Comparison of ENCODE assay signal across 1 cellular context in the genomic region with DNA sequence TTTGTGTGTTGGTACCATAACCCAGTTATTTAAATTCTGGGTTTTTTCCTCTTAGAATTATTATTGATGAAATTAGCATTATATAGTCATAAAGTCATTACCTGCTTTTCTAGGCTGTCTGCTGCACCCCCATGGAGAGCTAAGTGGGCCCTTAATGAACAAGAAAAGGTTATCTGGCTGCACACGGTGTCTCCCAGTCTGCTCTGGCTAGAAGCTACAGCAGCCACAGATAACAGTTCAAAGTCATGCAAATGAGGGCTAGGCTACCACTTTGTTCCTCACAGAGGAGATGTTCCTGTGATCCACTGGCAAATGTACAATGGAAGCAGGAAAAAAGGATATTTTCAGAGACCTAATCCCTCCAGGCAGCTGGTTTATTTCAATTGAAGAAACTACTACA.
TF ChIP-seq lines count a peak whose summit lies in the region.

No MANE protein-coding gene starts in this region.

TF ChIP-seq in K562, 482 proteins besides CTCF, POLR2A, EP300 and RAD21 (continued from another document and continues in another):
- TF ChIP-seq MYC (IDR thresholded peaks at IDR 0.05; ENCODE audit: low read depth, low read length) (no peak), MYC (CRISPR knock-in tag; IDR thresholded peaks at IDR 0.05; ENCODE audit: borderline replicate concordance, low read depth) (no peak), MAZ (CRISPR knock-in tag; conservative IDR thresholded peaks at IDR 0.05 in 1 of 2, IDR thresholded peaks at IDR 0.05 in 1 of 2) (peak in 1 of 2 experiments; percentile 46; a peak in 1 of 4 replicates), TCF7 (IDR thresholded peaks at IDR 0.05; ENCODE audit: borderline replicate concordance) (peak; percentile 100), ZNF311 (CRISPR knock-in tag; IDR thresholded peaks at IDR 0.05) (no peak), DACH1 (IDR thresholded peaks at IDR 0.05; ENCODE audit: partially characterized antibody) (peak; percentile 69), HLTF (IDR thresholded peaks at IDR 0.05) (no peak), IFI16 (CRISPR knock-in tag; IDR thresholded peaks at IDR 0.05) (no peak), SMARCA5 (IDR thresholded peaks at IDR 0.05) (no peak), CBFA2T3 (IDR thresholded peaks at IDR 0.05) (peak; percentile 92), RBM17 (IDR thresholded peaks at IDR 0.05; ENCODE audit: borderline replicate concordance, low read depth, low read length) (no peak), FUS (optimal IDR thresholded peaks at IDR 0.05; ENCODE audit: low read depth, low read length) (no peak), TAF1 (IDR thresholded peaks at IDR 0.05; ENCODE audit: control insufficient read depth, extremely low read depth, insufficient read depth, low read length, severe bottlenecking) (no peak), NR2F6 (CRISPR knock-in tag; IDR thresholded peaks at IDR 0.05) (no peak), CBFB (CRISPR knock-in tag; IDR thresholded peaks at IDR 0.05) (no peak), TCF3 (CRISPR knock-in tag; IDR thresholded peaks at IDR 0.05) (peak; percentile 89), MYNN (IDR thresholded peaks at IDR 0.05) (no peak), MYNN (CRISPR knock-in tag; IDR thresholded peaks at IDR 0.05) (no peak), MTA3 (IDR thresholded peaks at IDR 0.05; ENCODE audit: borderline replicate concordance) (0 out of 2 replicates have a peak, but pooled peaks have one; percentile 26), LEF1 (IDR thresholded peaks at IDR 0.05) (peak; percentile 99), GATA2 (CRISPR knock-in tag; IDR thresholded peaks at IDR 0.05) (peak; percentile 87), ARID1B (IDR thresholded peaks at IDR 0.05) (peak; percentile 89), U2AF2 (optimal IDR thresholded peaks at IDR 0.05; ENCODE audit: low read depth, low read length) (no peak), KAT7 (CRISPR knock-in tag; IDR thresholded peaks at IDR 0.05; ENCODE audit: borderline replicate concordance) (no peak), MTA2 (IDR thresholded peaks at IDR 0.05; ENCODE audit: low read depth) (peak; percentile 65), NR2C1 (IDR thresholded peaks at IDR 0.05) (no peak), NR2C1 (tag; IDR thresholded peaks at IDR 0.05) (no peak), CBFA2T2 (conservative IDR thresholded peaks at IDR 0.05) (peak; percentile 79), TCF7L2 (IDR thresholded peaks at IDR 0.05; ENCODE audit: low read depth, low read length) (peak; percentile 75), ELF1 (tag; IDR thresholded peaks at IDR 0.05) (no peak), SIN3B (IDR thresholded peaks at IDR 0.05; ENCODE audit: low read depth) (no peak), YY1 (IDR thresholded peaks at IDR 0.05; ENCODE audit: borderline replicate concordance in 1 of 3, control insufficient read depth in 1 of 3, extremely low read depth in 1 of 3, insufficient read depth in 3 of 3, insufficient read length in 1 of 3, insufficient replicate concordance in 2 of 3, low read depth in 1 of 3, low read length in 2 of 3) (peak in 1 of 3 experiments; percentile 18), ZNF764 (CRISPR knock-in tag; IDR thresholded peaks at IDR 0.05; ENCODE audit: low read depth) (no peak), NFIC (IDR thresholded peaks at IDR 0.05) (peak; percentile 41; the same call in 1 of the 2 replicates), TSC22D4 (tag; IDR thresholded peaks at IDR 0.05) (no peak), JUNB (CRISPR knock-in tag; conservative IDR thresholded peaks at IDR 0.05) (no peak), ZBTB1 (CRISPR knock-in tag; IDR thresholded peaks at IDR 0.05; ENCODE audit: borderline replicate concordance, low read depth) (no peak), MAFG (tag; conservative IDR thresholded peaks at IDR 0.05) (no peak), CTBP1 (IDR thresholded peaks at IDR 0.05; ENCODE audit: borderline replicate concordance) (peak; percentile 34; the same call in 1 of the 2 replicates), HDAC3 (IDR thresholded peaks at IDR 0.05; ENCODE audit: borderline replicate concordance, partially characterized antibody) (peak; percentile 44), ATF1 (CRISPR knock-in tag; IDR thresholded peaks at IDR 0.05) (no peak), ATF1 (tag; IDR thresholded peaks at IDR 0.05) (0 out of 2 replicates have a peak, but pooled peaks have one; percentile 12)
- TF ChIP-seq, protein P1, sequence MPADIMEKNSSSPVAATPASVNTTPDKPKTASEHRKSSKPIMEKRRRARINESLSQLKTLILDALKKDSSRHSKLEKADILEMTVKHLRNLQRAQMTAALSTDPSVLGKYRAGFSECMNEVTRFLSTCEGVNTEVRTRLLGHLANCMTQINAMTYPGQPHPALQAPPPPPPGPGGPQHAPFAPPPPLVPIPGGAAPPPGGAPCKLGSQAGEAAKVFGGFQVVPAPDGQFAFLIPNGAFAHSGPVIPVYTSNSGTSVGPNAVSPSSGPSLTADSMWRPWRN (IDR thresholded peaks at IDR 0.05; ENCODE audit: low read depth): no peak
- TF ChIP-seq, protein P2, sequence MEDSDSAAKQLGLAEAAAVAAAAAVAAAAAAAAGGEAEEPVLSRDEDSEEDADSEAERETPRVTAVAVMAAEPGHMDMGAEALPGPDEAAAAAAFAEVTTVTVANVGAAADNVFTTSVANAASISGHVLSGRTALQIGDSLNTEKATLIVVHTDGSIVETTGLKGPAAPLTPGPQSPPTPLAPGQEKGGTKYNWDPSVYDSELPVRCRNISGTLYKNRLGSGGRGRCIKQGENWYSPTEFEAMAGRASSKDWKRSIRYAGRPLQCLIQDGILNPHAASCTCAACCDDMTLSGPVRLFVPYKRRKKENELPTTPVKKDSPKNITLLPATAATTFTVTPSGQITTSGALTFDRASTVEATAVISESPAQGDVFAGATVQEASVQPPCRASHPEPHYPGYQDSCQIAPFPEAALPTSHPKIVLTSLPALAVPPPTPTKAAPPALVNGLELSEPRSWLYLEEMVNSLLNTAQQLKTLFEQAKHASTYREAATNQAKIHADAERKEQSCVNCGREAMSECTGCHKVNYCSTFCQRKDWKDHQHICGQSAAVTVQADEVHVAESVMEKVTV (CRISPR knock-in tag; IDR thresholded peaks at IDR 0.05): no peak
- TF ChIP-seq, protein P3, sequence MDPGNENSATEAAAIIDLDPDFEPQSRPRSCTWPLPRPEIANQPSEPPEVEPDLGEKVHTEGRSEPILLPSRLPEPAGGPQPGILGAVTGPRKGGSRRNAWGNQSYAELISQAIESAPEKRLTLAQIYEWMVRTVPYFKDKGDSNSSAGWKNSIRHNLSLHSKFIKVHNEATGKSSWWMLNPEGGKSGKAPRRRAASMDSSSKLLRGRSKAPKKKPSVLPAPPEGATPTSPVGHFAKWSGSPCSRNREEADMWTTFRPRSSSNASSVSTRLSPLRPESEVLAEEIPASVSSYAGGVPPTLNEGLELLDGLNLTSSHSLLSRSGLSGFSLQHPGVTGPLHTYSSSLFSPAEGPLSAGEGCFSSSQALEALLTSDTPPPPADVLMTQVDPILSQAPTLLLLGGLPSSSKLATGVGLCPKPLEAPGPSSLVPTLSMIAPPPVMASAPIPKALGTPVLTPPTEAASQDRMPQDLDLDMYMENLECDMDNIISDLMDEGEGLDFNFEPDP (CRISPR knock-in tag; IDR thresholded peaks at IDR 0.05): no peak
- TF ChIP-seq, protein P4, sequence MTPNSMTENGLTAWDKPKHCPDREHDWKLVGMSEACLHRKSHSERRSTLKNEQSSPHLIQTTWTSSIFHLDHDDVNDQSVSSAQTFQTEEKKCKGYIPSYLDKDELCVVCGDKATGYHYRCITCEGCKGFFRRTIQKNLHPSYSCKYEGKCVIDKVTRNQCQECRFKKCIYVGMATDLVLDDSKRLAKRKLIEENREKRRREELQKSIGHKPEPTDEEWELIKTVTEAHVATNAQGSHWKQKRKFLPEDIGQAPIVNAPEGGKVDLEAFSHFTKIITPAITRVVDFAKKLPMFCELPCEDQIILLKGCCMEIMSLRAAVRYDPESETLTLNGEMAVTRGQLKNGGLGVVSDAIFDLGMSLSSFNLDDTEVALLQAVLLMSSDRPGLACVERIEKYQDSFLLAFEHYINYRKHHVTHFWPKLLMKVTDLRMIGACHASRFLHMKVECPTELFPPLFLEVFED (CRISPR knock-in tag; conservative IDR thresholded peaks at IDR 0.05): no peak
- TF ChIP-seq, protein P5, sequence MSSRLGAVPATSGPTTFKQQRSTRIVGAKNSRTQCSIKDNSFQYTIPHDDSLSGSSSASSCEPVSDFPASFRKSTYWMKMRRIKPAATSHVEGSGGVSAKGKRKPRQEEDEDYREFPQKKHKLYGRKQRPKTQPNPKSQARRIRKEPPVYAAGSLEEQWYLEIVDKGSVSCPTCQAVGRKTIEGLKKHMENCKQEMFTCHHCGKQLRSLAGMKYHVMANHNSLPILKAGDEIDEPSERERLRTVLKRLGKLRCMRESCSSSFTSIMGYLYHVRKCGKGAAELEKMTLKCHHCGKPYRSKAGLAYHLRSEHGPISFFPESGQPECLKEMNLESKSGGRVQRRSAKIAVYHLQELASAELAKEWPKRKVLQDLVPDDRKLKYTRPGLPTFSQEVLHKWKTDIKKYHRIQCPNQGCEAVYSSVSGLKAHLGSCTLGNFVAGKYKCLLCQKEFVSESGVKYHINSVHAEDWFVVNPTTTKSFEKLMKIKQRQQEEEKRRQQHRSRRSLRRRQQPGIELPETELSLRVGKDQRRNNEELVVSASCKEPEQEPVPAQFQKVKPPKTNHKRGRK (tag; IDR thresholded peaks at IDR 0.05): no peak
- TF ChIP-seq, protein P6, sequence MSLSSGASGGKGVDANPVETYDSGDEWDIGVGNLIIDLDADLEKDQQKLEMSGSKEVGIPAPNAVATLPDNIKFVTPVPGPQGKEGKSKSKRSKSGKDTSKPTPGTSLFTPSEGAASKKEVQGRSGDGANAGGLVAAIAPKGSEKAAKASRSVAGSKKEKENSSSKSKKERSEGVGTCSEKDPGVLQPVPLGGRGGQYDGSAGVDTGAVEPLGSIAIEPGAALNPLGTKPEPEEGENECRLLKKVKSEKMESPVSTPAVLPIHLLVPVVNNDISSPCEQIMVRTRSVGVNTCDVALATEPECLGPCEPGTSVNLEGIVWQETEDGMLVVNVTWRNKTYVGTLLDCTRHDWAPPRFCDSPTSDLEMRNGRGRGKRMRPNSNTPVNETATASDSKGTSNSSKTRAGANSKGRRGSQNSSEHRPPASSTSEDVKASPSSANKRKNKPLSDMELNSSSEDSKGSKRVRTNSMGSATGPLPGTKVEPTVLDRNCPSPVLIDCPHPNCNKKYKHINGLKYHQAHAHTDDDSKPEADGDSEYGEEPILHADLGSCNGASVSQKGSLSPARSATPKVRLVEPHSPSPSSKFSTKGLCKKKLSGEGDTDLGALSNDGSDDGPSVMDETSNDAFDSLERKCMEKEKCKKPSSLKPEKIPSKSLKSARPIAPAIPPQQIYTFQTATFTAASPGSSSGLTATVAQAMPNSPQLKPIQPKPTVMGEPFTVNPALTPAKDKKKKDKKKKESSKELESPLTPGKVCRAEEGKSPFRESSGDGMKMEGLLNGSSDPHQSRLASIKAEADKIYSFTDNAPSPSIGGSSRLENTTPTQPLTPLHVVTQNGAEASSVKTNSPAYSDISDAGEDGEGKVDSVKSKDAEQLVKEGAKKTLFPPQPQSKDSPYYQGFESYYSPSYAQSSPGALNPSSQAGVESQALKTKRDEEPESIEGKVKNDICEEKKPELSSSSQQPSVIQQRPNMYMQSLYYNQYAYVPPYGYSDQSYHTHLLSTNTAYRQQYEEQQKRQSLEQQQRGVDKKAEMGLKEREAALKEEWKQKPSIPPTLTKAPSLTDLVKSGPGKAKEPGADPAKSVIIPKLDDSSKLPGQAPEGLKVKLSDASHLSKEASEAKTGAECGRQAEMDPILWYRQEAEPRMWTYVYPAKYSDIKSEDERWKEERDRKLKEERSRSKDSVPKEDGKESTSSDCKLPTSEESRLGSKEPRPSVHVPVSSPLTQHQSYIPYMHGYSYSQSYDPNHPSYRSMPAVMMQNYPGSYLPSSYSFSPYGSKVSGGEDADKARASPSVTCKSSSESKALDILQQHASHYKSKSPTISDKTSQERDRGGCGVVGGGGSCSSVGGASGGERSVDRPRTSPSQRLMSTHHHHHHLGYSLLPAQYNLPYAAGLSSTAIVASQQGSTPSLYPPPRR (CRISPR knock-in tag; IDR thresholded peaks at IDR 0.05; ENCODE audit: borderline replicate concordance): no peak
- TF ChIP-seq, protein P7, sequence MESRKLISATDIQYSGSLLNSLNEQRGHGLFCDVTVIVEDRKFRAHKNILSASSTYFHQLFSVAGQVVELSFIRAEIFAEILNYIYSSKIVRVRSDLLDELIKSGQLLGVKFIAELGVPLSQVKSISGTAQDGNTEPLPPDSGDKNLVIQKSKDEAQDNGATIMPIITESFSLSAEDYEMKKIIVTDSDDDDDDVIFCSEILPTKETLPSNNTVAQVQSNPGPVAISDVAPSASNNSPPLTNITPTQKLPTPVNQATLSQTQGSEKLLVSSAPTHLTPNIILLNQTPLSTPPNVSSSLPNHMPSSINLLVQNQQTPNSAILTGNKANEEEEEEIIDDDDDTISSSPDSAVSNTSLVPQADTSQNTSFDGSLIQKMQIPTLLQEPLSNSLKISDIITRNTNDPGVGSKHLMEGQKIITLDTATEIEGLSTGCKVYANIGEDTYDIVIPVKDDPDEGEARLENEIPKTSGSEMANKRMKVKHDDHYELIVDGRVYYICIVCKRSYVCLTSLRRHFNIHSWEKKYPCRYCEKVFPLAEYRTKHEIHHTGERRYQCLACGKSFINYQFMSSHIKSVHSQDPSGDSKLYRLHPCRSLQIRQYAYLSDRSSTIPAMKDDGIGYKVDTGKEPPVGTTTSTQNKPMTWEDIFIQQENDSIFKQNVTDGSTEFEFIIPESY (CRISPR knock-in tag; IDR thresholded peaks at IDR 0.05): no peak
- TF ChIP-seq, protein P8, sequence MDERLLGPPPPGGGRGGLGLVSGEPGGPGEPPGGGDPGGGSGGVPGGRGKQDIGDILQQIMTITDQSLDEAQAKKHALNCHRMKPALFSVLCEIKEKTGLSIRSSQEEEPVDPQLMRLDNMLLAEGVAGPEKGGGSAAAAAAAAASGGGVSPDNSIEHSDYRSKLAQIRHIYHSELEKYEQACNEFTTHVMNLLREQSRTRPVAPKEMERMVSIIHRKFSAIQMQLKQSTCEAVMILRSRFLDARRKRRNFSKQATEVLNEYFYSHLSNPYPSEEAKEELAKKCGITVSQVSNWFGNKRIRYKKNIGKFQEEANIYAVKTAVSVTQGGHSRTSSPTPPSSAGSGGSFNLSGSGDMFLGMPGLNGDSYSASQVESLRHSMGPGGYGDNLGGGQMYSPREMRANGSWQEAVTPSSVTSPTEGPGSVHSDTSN (CRISPR knock-in tag; IDR thresholded peaks at IDR 0.05; ENCODE audit: low read depth): no peak
- TF ChIP-seq, protein P8 (tag; conservative IDR thresholded peaks at IDR 0.05; ENCODE audit: low read depth): no peak
- TF ChIP-seq, protein P9, sequence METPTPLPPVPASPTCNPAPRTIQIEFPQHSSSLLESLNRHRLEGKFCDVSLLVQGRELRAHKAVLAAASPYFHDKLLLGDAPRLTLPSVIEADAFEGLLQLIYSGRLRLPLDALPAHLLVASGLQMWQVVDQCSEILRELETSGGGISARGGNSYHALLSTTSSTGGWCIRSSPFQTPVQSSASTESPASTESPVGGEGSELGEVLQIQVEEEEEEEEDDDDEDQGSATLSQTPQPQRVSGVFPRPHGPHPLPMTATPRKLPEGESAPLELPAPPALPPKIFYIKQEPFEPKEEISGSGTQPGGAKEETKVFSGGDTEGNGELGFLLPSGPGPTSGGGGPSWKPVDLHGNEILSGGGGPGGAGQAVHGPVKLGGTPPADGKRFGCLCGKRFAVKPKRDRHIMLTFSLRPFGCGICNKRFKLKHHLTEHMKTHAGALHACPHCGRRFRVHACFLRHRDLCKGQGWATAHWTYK (CRISPR knock-in tag; IDR thresholded peaks at IDR 0.05): no peak
